Comparison of ENCODE assay signal across 23 cellular contexts in the genomic region with DNA sequence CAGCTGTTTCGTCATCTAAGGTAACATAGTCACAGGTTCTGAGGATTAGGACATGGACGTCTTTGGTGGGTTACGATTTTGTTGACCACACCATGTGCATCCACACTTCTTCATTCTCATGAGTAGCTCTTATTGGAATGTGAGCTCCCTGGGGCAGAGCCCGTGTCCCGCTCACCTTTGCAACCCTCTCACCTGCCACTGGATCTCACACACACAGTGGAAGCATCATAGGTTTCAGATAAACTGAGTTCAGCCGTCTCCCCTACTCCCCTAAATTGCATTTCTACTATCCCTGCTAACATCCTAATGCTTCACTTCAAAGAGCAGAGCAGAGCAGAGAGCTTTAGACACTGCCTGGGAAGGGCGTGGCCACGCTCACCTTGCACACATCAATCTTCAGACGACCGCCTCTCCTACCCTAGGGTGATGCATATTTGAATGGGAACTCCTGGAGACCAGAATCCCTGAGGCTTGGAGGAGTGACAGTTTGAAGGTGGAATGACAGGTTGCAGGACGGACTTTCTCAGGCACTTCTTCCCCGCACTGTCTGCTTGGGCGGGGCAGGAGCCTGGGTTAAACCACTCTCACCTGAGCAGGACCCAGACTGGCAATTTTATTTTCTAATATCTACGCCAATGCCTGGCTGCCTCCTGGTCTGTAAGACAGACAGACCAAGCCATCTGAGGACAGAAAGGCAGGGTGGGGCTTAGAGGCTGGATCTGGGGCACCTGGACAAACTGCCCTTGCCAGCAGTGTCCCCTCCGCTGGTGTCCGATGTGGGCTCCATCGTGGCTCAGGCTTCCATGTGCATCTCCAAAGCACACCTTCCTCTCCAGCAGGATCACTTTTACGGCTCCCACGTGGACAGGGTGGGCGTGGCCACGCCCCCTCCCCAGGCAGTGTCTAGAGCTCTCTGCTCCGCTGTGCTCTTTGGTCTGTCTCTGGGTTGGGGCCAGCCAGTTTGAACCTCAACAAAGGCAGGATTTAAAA.
A peak's percentile ranks its signal among the peaks of the same experiment; 100 is the strongest.
DNase-seq lines count a peak whose midpoint lies in the region; ATAC-seq and TF ChIP-seq lines count a peak whose summit lies in the region.
"Had no signal": no experiment of that assay in that cellular context is flagged by ENCODE, and none has a peak within 500 bp of the region (broad histone marks: within the 10 kb centered on the region; RNA-seq: fewer than 3 reads in every experiment).

No MANE protein-coding gene starts in this region.

- 61 to 66% methylated on average over 22 of the region's 22 CpGs for WGBS in sigmoid colon, 2 donors

- no peak for TF ChIP-seq EP300 in sigmoid colon (IDR thresholded peaks at IDR 0.05)

- H3K27me3 Mint-ChIP-seq in activated naive CD4-positive, alpha-beta T cell treated with anti-CD3 and anti-CD28 coated beads, Interleukin-2, amount 50 U/mL, for 24 hours: no peaks in the 10 kb centered on the region
- peaks cover 5% of the 10 kb centered on the region for H3K27me3 Mint-ChIP-seq in brain
- H3K27me3 Mint-ChIP-seq: activated CD4-positive, alpha-beta memory T cell treated with anti-CD3 and anti-CD28 coated beads for 36 hours had no signal

- no peaks in the 10 kb centered on the region for H3K27me3 ChIP-seq in sigmoid colon
- H3K27me3 ChIP-seq: body of pancreas had no signal

- no peaks in the 10 kb centered on the region for H3K4me1 ChIP-seq in sigmoid colon
- H3K4me1 ChIP-seq: BE2C had no signal

- H3K36me3 Mint-ChIP-seq in activated naive CD4-positive, alpha-beta T cell treated with anti-CD3 and anti-CD28 coated beads, Interleukin-2, amount 50 U/mL, for 24 hours: no peaks in the 10 kb centered on the region
- no peaks in the 10 kb centered on the region for H3K36me3 Mint-ChIP-seq in activated naive CD4-positive, alpha-beta T cell treated with anti-CD3 and anti-CD28 coated beads, Interleukin-2, amount 50 U/mL, for 72 hours
- peaks cover 5% of the 10 kb centered on the region for H3K36me3 Mint-ChIP-seq in brain
- H3K36me3 Mint-ChIP-seq: activated CD4-positive, alpha-beta memory T cell treated with anti-CD3 and anti-CD28 coated beads for 36 hours had no signal

- no peaks in the 10 kb centered on the region for H3K36me3 ChIP-seq in sigmoid colon
- H3K36me3 ChIP-seq: BE2C had no signal

- H3K4me3 Mint-ChIP-seq in activated naive CD4-positive, alpha-beta T cell treated with anti-CD3 and anti-CD28 coated beads, Interleukin-2, amount 50 U/mL, for 24 hours: no peak overlapping the region
- peak overlapping the region in 2 of 5 experiments; percentile 44 to 59 for H3K4me3 Mint-ChIP-seq in brain
- H3K4me3 Mint-ChIP-seq: activated CD4-positive, alpha-beta memory T cell treated with anti-CD3 and anti-CD28 coated beads for 36 hours; T-helper 2 cell treated with Interferon-gamma antibody and Interleukin-4, amounts not matched to agents 5 μg/mL and 100 μg/mL, for 36 hours had no signal

- no peaks in the 10 kb centered on the region for H3K4me1 Mint-ChIP-seq in activated naive CD4-positive, alpha-beta T cell treated with anti-CD3 and anti-CD28 coated beads, Interleukin-2, amount 50 U/mL, for 24 hours
- peaks cover 84% of the 10 kb centered on the region for H3K4me1 Mint-ChIP-seq in brain

- no peak overlapping the region for H3K4me3 ChIP-seq in sigmoid colon
- H3K4me3 ChIP-seq: body of pancreas, mucosa of descending colon had no signal

- TF ChIP-seq POLR2A in sigmoid colon (IDR thresholded peaks at IDR 0.05): no peak

- intact Hi-C loops in sigmoid colon (cut with DNase I): no loop called here

- H3K27ac ChIP-seq in sigmoid colon: no peak overlapping the region
- H3K27ac ChIP-seq: body of pancreas had no signal

- no peaks in the 10 kb centered on the region for H3K9me3 Mint-ChIP-seq in activated naive CD4-positive, alpha-beta T cell treated with anti-CD3 and anti-CD28 coated beads, Interleukin-2, amount 50 U/mL, for 24 hours
- H3K9me3 Mint-ChIP-seq in activated naive CD4-positive, alpha-beta T cell treated with anti-CD3 and anti-CD28 coated beads, Interleukin-2, amount 50 U/mL, for 72 hours: no peaks in the 10 kb centered on the region
- H3K9me3 Mint-ChIP-seq in brain: peaks cover 0 to 20% (median 15%) of the 10 kb centered on the region in 5 experiments
- H3K9me3 Mint-ChIP-seq: activated CD4-positive, alpha-beta memory T cell treated with anti-CD3 and anti-CD28 coated beads for 36 hours; T-helper 2 cell treated with Interferon-gamma antibody and Interleukin-4, amounts not matched to agents 5 μg/mL and 100 μg/mL, for 36 hours had no signal

- TF ChIP-seq CTCF in brain (conservative IDR thresholded peaks at IDR 0.05) (no peak), sigmoid colon (IDR thresholded peaks at IDR 0.05) (no peak)

- peak overlapping the region; percentile 36 for H3K27ac Mint-ChIP-seq in activated naive CD4-positive, alpha-beta T cell treated with anti-CD3 and anti-CD28 coated beads, Interleukin-2, amount 50 U/mL, for 24 hours
- H3K27ac Mint-ChIP-seq in activated naive CD4-positive, alpha-beta T cell treated with anti-CD3 and anti-CD28 coated beads, Interleukin-2, amount 50 U/mL, for 72 hours: no peak overlapping the region
- peak overlapping the region; percentile 42 to 98 (median 55) for H3K27ac Mint-ChIP-seq in brain
- H3K27ac Mint-ChIP-seq: activated CD4-positive, alpha-beta memory T cell treated with anti-CD3 and anti-CD28 coated beads for 36 hours; progenitor cell of endocrine pancreas; T-helper 2 cell treated with Interferon-gamma antibody and Interleukin-4, amounts not matched to agents 5 μg/mL and 100 μg/mL, for 36 hours had no signal

- no peak for ATAC-seq in activated naive CD4-positive, alpha-beta T cell treated with anti-CD3 and anti-CD28 coated beads, Interleukin-2, amount 50 U/mL, for 72 hours
- ATAC-seq in GM21717 (IDR thresholded peaks at IDR 0.05; ENCODE audit: unreplicated experiment): no peak
- ATAC-seq: body of pancreas, left colon, mucosa of descending colon had no signal

- H3K9me3 ChIP-seq in sigmoid colon: no peaks in the 10 kb centered on the region
- H3K9me3 ChIP-seq: BE2C, body of pancreas, mucosa of descending colon, SK-N-SH had no signal

- DNase-seq in activated naive CD4-positive, alpha-beta T cell treated with anti-CD3 and anti-CD28 coated beads, Interleukin-2, amount 50 U/mL, for 72 hours (ENCODE audit: low spot score in 2 of 2): no peak
- DNase-seq in left kidney (ENCODE audit: low read depth, low spot score) (peak; percentile 53), sigmoid colon (peak; percentile 45), NCI-H2029 (lab: John Stamatoyannopoulos, UW) (no peak), inferior parietal cortex (ENCODE audit: extremely low spot score) (no peak)
- DNase-seq: activated CD4-positive, alpha-beta memory T cell treated with anti-CD3 and anti-CD28 coated beads for 36 hours; activated CD4-positive, CD25-positive, alpha-beta regulatory T cell; activated effector memory CD4-positive, alpha-beta T cell treated with anti-CD3 and anti-CD28 coated beads, Interleukin-2, amount 50 U/mL, for 16 hours; BE2C; COR-L47; H9; KG1; left colon; mucosa of descending colon; NCI-H146; NK-92 treated with Interleukin-12 subunit alpha and Interleukin-12 subunit beta, amount 100 ng/mL, for 24 hours; SK-N-SH had no signal

Comparison
In these comparisons a context has a peak if more than half of its experiments do, and no peak if none do; other contexts are left out.
1. H3K27ac Mint-ChIP-seq: peak in activated naive CD4-positive, alpha-beta T cell treated with anti-CD3 and anti-CD28 coated beads, Interleukin-2, amount 50 U/mL, for 24 hours (single experiment) and brain (5 of 5); none in activated naive CD4-positive, alpha-beta T cell treated with anti-CD3 and anti-CD28 coated beads, Interleukin-2, amount 50 U/mL, for 72 hours (0 of 2).
2. DNase-seq: peak in left kidney (single experiment) and sigmoid colon (single experiment); none in activated naive CD4-positive, alpha-beta T cell treated with anti-CD3 and anti-CD28 coated beads, Interleukin-2, amount 50 U/mL, for 72 hours (0 of 2), NCI-H2029 (single experiment) and inferior parietal cortex (single experiment).